ENCODE assay signal across 20 cellular contexts in genomic region chr7:71238541-71238940, GRCh38.
DNase-seq lines count a peak whose midpoint lies in the region; ATAC-seq and TF ChIP-seq lines count a peak whose summit lies in the region.
"Had no signal": no experiment of that assay in that cellular context is flagged by ENCODE, and none has a peak within 500 bp of the region (broad histone marks: within the 10 kb centered on the region; RNA-seq: fewer than 3 reads in every experiment).

No MANE protein-coding gene starts in this region.

- intact Hi-C loops in ascending aorta (cut with DNase I): loop anchor here (2.0 to 5.0 kb wide), 5 partner anchors 36 to 494 kb away; no protein-coding TSS in a partner anchor
- intact Hi-C loops in dorsolateral prefrontal cortex (cut with DNase I): no loop called here
- intact Hi-C loops in body of pancreas (cut with DNase I): no loop called here

- peaks cover 32% of the 10 kb centered on the region for H3F3A ChIP-seq in neural progenitor cell (ENCODE audit: low read depth)

- peaks cover 22% of the 10 kb centered on the region for H4K20me1 ChIP-seq in neural progenitor cell (ENCODE audit: low read depth)

- WGBS in tibial nerve, 2 donors: 54 to 68% methylated on average over 4 of the region's 4 CpGs
- 83 to 84% methylated on average over 4 of the region's 4 CpGs for WGBS in body of pancreas, 2 donors

- H3K4me3 Mint-ChIP-seq in neural progenitor cell: no peak overlapping the region
- H3K4me3 Mint-ChIP-seq: activated CD8-positive, alpha-beta memory T cell treated with anti-CD3 and anti-CD28 coated beads, Interleukin-2, amount 10 ng/mL, durations not matched to agents 7 days and 5 days; activated naive CD8-positive, alpha-beta T cell treated with anti-CD3 and anti-CD28 coated beads, Interleukin-2, amount 10 ng/mL, durations not matched to agents 7 days and 5 days; stimulated activated memory B cell treated with anti-CD40 and anti-IgM and Interleukin-4, amounts not matched to agents 10 μg/mL and 1 μg/mL and 100 μg/mL, for 72 hours had no signal

- H3K9ac ChIP-seq in neural progenitor cell: no peak overlapping the region

- H3K79me2 ChIP-seq in neural progenitor cell (ENCODE audit: low read depth): peaks cover 64% of the 10 kb centered on the region

- H3K4me2 ChIP-seq in neural progenitor cell: peak overlapping the region; percentile 61

- TF ChIP-seq POLR2A in tibial nerve (IDR thresholded peaks at IDR 0.05): no peak
- no peak for TF ChIP-seq POLR2A in body of pancreas (IDR thresholded peaks at IDR 0.05)

- no peak for TF ChIP-seq EP300 in tibial nerve (IDR thresholded peaks at IDR 0.05)

- no peaks in the 10 kb centered on the region for H3K9me3 Mint-ChIP-seq in neural progenitor cell

- peak overlapping the region; percentile 79 to 84 for H3K27ac ChIP-seq in ascending aorta
- peak overlapping the region in 56 of 59 donors; percentile 12 to 90 (median 76) for H3K27ac ChIP-seq in dorsolateral prefrontal cortex
- H3K27ac ChIP-seq in neural progenitor cell: peak overlapping the region; percentile 47
- H3K27ac ChIP-seq in tibial nerve: peak overlapping the region; percentile 37 to 95 (median 86)
- no peak overlapping the region for H3K27ac ChIP-seq in body of pancreas
- H3K27ac ChIP-seq: left lung, thyroid gland had no signal

- no peaks in the 10 kb centered on the region for H3K27me3 ChIP-seq in ascending aorta
- H3K27me3 ChIP-seq in dorsolateral prefrontal cortex: no peaks in the 10 kb centered on the region
- H3K27me3 ChIP-seq in neural progenitor cell: no peaks in the 10 kb centered on the region
- no peaks in the 10 kb centered on the region for H3K27me3 ChIP-seq in tibial nerve
- H3K27me3 ChIP-seq in body of pancreas: no peaks in the 10 kb centered on the region
- H3K27me3 ChIP-seq: left lung, thyroid gland had no signal

- H3K9me3 ChIP-seq in ascending aorta: no peaks in the 10 kb centered on the region
- no peaks in the 10 kb centered on the region for H3K9me3 ChIP-seq in neural progenitor cell (ENCODE audit: low read depth)
- H3K9me3 ChIP-seq in tibial nerve: no peaks in the 10 kb centered on the region
- no peaks in the 10 kb centered on the region for H3K9me3 ChIP-seq in body of pancreas
- H3K9me3 ChIP-seq: thyroid gland had no signal

- H3K36me3 Mint-ChIP-seq in neural progenitor cell: peaks cover 2% of the 10 kb centered on the region
- H3K36me3 Mint-ChIP-seq: activated CD8-positive, alpha-beta memory T cell treated with anti-CD3 and anti-CD28 coated beads, Interleukin-2, amount 10 ng/mL, durations not matched to agents 7 days and 5 days; activated naive CD8-positive, alpha-beta T cell treated with anti-CD3 and anti-CD28 coated beads, Interleukin-2, amount 10 ng/mL, durations not matched to agents 7 days and 5 days; stimulated activated memory B cell treated with anti-CD40 and anti-IgM and Interleukin-4, amounts not matched to agents 10 μg/mL and 1 μg/mL and 100 μg/mL, for 72 hours had no signal

- DNase-seq in ascending aorta (ENCODE audit: low spot score in 2 of 2) (no peak), dorsolateral prefrontal cortex (no peak), neural progenitor cell (ENCODE audit: low spot score) (peak; percentile 56), tibial nerve (ENCODE audit: low spot score in 2 of 2) (no peak), body of pancreas (no peak), COLO829 (ENCODE audit: low spot score) (no peak)
- DNase-seq in stimulated activated CD4-positive, alpha-beta T cell treated with anti-CD3 and anti-CD28 coated beads, Interleukin-15, amount 100 ng/mL, for 24 hours: no peak
- DNase-seq: activated CD4-positive, alpha-beta T cell treated with anti-CD3 and anti-CD28 coated beads for 4 hours; activated CD8-positive, alpha-beta memory T cell treated with anti-CD3 and anti-CD28 coated beads, Interleukin-2, amount 10 ng/mL, durations not matched to agents 7 days and 5 days; activated naive CD8-positive, alpha-beta T cell treated with anti-CD3 and anti-CD28 coated beads, Interleukin-2, amount 10 ng/mL, durations not matched to agents 7 days and 5 days; central memory CD4-positive, alpha-beta T cell; effector CD8-positive, alpha-beta T cell; left lung; NCI-H146; NCI-H748 treated with DMSO at 0.1 percent for 48 hours; occipital lobe had no signal

- no peak for ATAC-seq in body of pancreas
- ATAC-seq: activated CD8-positive, alpha-beta memory T cell treated with anti-CD3 and anti-CD28 coated beads, Interleukin-2, amount 10 ng/mL, durations not matched to agents 7 days and 5 days; K562; stimulated activated memory B cell treated with anti-CD40 and anti-IgM and Interleukin-4, amounts not matched to agents 10 μg/mL and 1 μg/mL and 100 μg/mL, for 72 hours had no signal

- TF ChIP-seq CTCF in ascending aorta (IDR thresholded peaks at IDR 0.05) (no peak), dorsolateral prefrontal cortex (IDR thresholded peaks at IDR 0.05 in 54 of 56, conservative IDR thresholded peaks at IDR 0.05 in 2 of 56; ENCODE audit: low read depth in 1 of 56, partially characterized antibody in 56 of 56) (no peak), neural progenitor cell (IDR thresholded peaks at IDR 0.05) (no peak), tibial nerve (IDR thresholded peaks at IDR 0.05) (no peak), body of pancreas (IDR thresholded peaks at IDR 0.05) (no peak)

- H3K4me3 ChIP-seq in ascending aorta: no peak overlapping the region
- no peak overlapping the region for H3K4me3 ChIP-seq in dorsolateral prefrontal cortex
- H3K4me3 ChIP-seq in neural progenitor cell: peak overlapping the region; percentile 5
- H3K4me3 ChIP-seq in tibial nerve: no peak overlapping the region
- H3K4me3 ChIP-seq in body of pancreas: no peak overlapping the region
- H3K4me3 ChIP-seq: K562, left lung, thyroid gland had no signal

- H3K4me1 ChIP-seq in ascending aorta (peaks cover 0 to 21% of the 10 kb centered on the region in 2 donors), neural progenitor cell (peaks cover 30% of the 10 kb centered on the region), tibial nerve (peaks cover 0 to 45% (median 15%) of the 10 kb centered on the region in 4 donors), body of pancreas (peaks cover 27% of the 10 kb centered on the region)
- H3K4me1 ChIP-seq: left lung had no signal

- no peak overlapping the region for H2AFZ ChIP-seq in neural progenitor cell (replicated peaks)

- peaks cover 33% of the 10 kb centered on the region for H3K4me1 Mint-ChIP-seq in neural progenitor cell
- H3K4me1 Mint-ChIP-seq: activated CD8-positive, alpha-beta memory T cell treated with anti-CD3 and anti-CD28 coated beads, Interleukin-2, amount 10 ng/mL, durations not matched to agents 7 days and 5 days; activated naive CD8-positive, alpha-beta T cell treated with anti-CD3 and anti-CD28 coated beads, Interleukin-2, amount 10 ng/mL, durations not matched to agents 7 days and 5 days; stimulated activated memory B cell treated with anti-CD40 and anti-IgM and Interleukin-4, amounts not matched to agents 10 μg/mL and 1 μg/mL and 100 μg/mL, for 72 hours had no signal

- H3K27me3 Mint-ChIP-seq in neural progenitor cell (ENCODE audit: insufficient read depth, low read depth): no peaks in the 10 kb centered on the region
- H3K27me3 Mint-ChIP-seq: activated CD8-positive, alpha-beta memory T cell treated with anti-CD3 and anti-CD28 coated beads, Interleukin-2, amount 10 ng/mL, durations not matched to agents 7 days and 5 days; activated naive CD8-positive, alpha-beta T cell treated with anti-CD3 and anti-CD28 coated beads, Interleukin-2, amount 10 ng/mL, durations not matched to agents 7 days and 5 days; stimulated activated memory B cell treated with anti-CD40 and anti-IgM and Interleukin-4, amounts not matched to agents 10 μg/mL and 1 μg/mL and 100 μg/mL, for 72 hours had no signal

- no peaks in the 10 kb centered on the region for H3K36me3 ChIP-seq in ascending aorta
- H3K36me3 ChIP-seq in neural progenitor cell: no peaks in the 10 kb centered on the region
- H3K36me3 ChIP-seq in tibial nerve: no peaks in the 10 kb centered on the region
- no peaks in the 10 kb centered on the region for H3K36me3 ChIP-seq in body of pancreas (replicated peaks in 1 of 2; ENCODE audit: insufficient read depth in 1 of 2, low read depth in 2 of 2)
- H3K36me3 ChIP-seq: left lung, thyroid gland had no signal

- no peak overlapping the region for H3K27ac Mint-ChIP-seq in neural progenitor cell
- H3K27ac Mint-ChIP-seq: activated CD8-positive, alpha-beta memory T cell treated with anti-CD3 and anti-CD28 coated beads, Interleukin-2, amount 10 ng/mL, durations not matched to agents 7 days and 5 days; activated naive CD8-positive, alpha-beta T cell treated with anti-CD3 and anti-CD28 coated beads, Interleukin-2, amount 10 ng/mL, durations not matched to agents 7 days and 5 days; activated T-helper 2 cell treated with anti-CD3 and anti-CD28 coated beads, Interferon-gamma antibody, Interleukin-2, Interleukin-4, amounts not matched to agents 10 μg/mL and 5 μg/mL and 100 μg/mL, durations not matched to agents 14 hours and 24 hours and 36 hours; stimulated activated memory B cell treated with anti-CD40 and anti-IgM and Interleukin-4, amounts not matched to agents 10 μg/mL and 1 μg/mL and 100 μg/mL, for 72 hours had no signal

Comparison
In these comparisons a context has a peak if more than half of its experiments do, and no peak if none do; other contexts are left out.
1. H3K27ac ChIP-seq: peak in ascending aorta (2 of 2), dorsolateral prefrontal cortex (56 of 59), neural progenitor cell (single experiment) and tibial nerve (4 of 4); none in body of pancreas (0 of 4).